16 cellular contexts compared by ENCODE assay signal in the genomic region with DNA sequence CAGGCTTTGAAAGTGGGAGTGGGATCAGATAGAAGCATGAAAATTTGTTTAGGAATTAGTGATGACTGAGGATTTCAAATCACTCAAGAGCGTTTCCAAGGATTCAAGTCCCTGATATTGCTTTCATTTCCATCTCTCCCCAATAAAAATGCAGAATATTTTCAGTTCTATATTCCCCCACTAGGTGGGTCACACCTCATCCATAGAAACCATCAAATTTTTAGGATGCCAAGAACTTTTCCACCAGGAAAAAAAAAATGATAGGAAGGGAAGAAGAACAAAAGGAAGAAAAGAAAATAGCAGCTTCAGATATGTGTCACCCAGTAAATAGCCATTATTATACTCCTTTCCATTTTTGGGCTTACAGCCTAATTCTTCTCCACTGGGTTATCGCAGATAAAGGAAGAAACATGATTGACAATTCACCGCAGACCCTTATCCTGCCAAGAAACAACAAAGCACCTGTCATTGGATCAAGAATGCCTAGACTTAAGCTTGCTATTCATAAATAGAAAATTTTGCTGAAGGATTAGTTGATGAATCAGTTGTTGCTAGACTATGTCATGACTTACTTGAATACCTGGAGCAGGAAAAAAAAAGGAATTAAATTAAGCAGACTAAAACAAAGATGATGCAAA. TPM values are rescaled to one million over a fixed set of nuclear protein-coding genes. Genes with fewer than 3 reads are reported as not detected.
DNase-seq lines count a peak whose midpoint lies in the region; ATAC-seq and TF ChIP-seq lines count a peak whose summit lies in the region.
"Had no signal": no experiment of that assay in that cellular context is flagged by ENCODE, and none has a peak within 500 bp of the region (broad histone marks: within the 10 kb centered on the region; RNA-seq: fewer than 3 reads in every experiment).

No MANE protein-coding gene starts in this region.

- H3K4me3 ChIP-seq in astrocyte of the cerebellum (ENCODE audit: low read depth, low read length) (no peak overlapping the region), fibroblast of villous mesenchyme (ENCODE audit: low read depth, low read length) (no peak overlapping the region), neural cell (ENCODE audit: low read length) (no peak overlapping the region)
- H3K4me3 ChIP-seq: HAP-1 had no signal

- TF ChIP-seq CTCF in C4-2B (conservative IDR thresholded peaks at IDR 0.05): peak; percentile 33
- TF ChIP-seq CTCF in astrocyte of the cerebellum (IDR thresholded peaks at IDR 0.05; ENCODE audit: low read depth, low read length, missing control alignments): peak; percentile 4
- peak; percentile 6 for TF ChIP-seq CTCF in fibroblast of villous mesenchyme (IDR thresholded peaks at IDR 0.05; ENCODE audit: insufficient read depth, low read depth, low read length)
- TF ChIP-seq CTCF in neural cell (IDR thresholded peaks at IDR 0.05; ENCODE audit: poor library complexity, severe bottlenecking): peak; percentile 64

- DNase-seq in astrocyte of the cerebellum (ENCODE audit: low read depth) (no peak), fibroblast of villous mesenchyme (ENCODE audit: low read depth) (no peak), NCI-H2196 treated with DMSO at 0.1 percent for 48 hours (lab: John Stamatoyannopoulos, UW; ENCODE audit: unreplicated experiment) (no peak), NCI-H1436 (lab: John Stamatoyannopoulos, UW) (no peak)
- DNase-seq: AML-193; CD4-positive, CD25-positive, alpha-beta regulatory T cell; NCI-H1436 treated with DMSO at 0.1 percent for 48 hours; NCI-H2081; NCI-H2227 treated with DMSO at 0.1 percent for 48 hours; NCI-H524; SHP77 treated with DMSO at 0.1 percent for 48 hours had no signal

- H3K27me3 ChIP-seq in neural cell (ENCODE audit: insufficient read depth, low read depth, low read length): no peaks in the 10 kb centered on the region

- peak; percentile 57 for TF ChIP-seq RAD21 in neural cell (conservative IDR thresholded peaks at IDR 0.05)

- no peaks in the 10 kb centered on the region for H3K36me3 ChIP-seq in neural cell (ENCODE audit: insufficient read depth, low read length)
- H3K36me3 ChIP-seq: HAP-1 had no signal

- in situ Hi-C loops in astrocyte of the cerebellum (cut with HindIII; ENCODE audit: low sequenced_read_pairs): no loop called here

- no peaks in the 10 kb centered on the region for H4K20me1 ChIP-seq in neural cell (ENCODE audit: insufficient read depth)

- H2AFZ ChIP-seq in neural cell (ENCODE audit: low read depth, low read length): no peak overlapping the region

- H3K79me2 ChIP-seq in neural cell (replicated peaks; ENCODE audit: insufficient read depth, low read length): no peaks in the 10 kb centered on the region

- no peaks in the 10 kb centered on the region for H3K9me3 ChIP-seq in neural cell (ENCODE audit: low read length)
- H3K9me3 ChIP-seq: HAP-1 had no signal

- H3K27ac ChIP-seq in C4-2B (no peak overlapping the region), neural cell (ENCODE audit: low read length) (peak overlapping the region; percentile 64)

- H3F3A ChIP-seq in neural cell (ENCODE audit: insufficient read depth, low read length, poor library complexity, severe bottlenecking): no peaks in the 10 kb centered on the region

- ATAC-seq in HG02798 (IDR thresholded peaks at IDR 0.05; ENCODE audit: poor library complexity, unreplicated experiment) (no peak), HG02970 (IDR thresholded peaks at IDR 0.05; ENCODE audit: low FRiP score, unreplicated experiment) (no peak)

- TF ChIP-seq EP300 in neural cell (conservative IDR thresholded peaks at IDR 0.05; ENCODE audit: poor library complexity, severe bottlenecking): peak; percentile 91

- peak overlapping the region; percentile 22 for H3K4me2 ChIP-seq in neural cell (ENCODE audit: low read length)

- H3K9ac ChIP-seq in neural cell (ENCODE audit: low read length): no peak overlapping the region

- no peaks in the 10 kb centered on the region for H3K9me2 ChIP-seq in neural cell (ENCODE audit: insufficient read depth, low read length)

TF ChIP-seq in neural cell, 6 proteins besides CTCF, POLR2A, EP300 and RAD21:
- peak; percentile 61 for TF ChIP-seq SMC3 (conservative IDR thresholded peaks at IDR 0.05; ENCODE audit: poor library complexity)
- TF ChIP-seq EZH2 (IDR thresholded peaks at IDR 0.05; ENCODE audit: borderline replicate concordance, insufficient read depth, low read length, poor library complexity, severe bottlenecking): no peak
- no peak for TF ChIP-seq MXI1 (conservative IDR thresholded peaks at IDR 0.05; ENCODE audit: poor library complexity, severe bottlenecking)
- peak; percentile 46 for TF ChIP-seq POLR2AphosphoS5 (IDR thresholded peaks at IDR 0.05)

RNA-seq across cellular contexts. Expression of a gene that starts 30.3 kb away (rescaled TPM):
- not detected in 2 replicates for total RNA-seq in fibroblast of villous mesenchyme
- polyA plus RNA-seq in neural cell: not detected in 2 replicates
- polyA minus RNA-seq in neural cell: 0.23 TPM in 1 of 2 replicates, not detected in the other
- total RNA-seq: CD4-positive, CD25-positive, alpha-beta regulatory T cell had no signal
- polyA plus RNA-seq: CD4-positive, CD25-positive, alpha-beta regulatory T cell had no signal

RNA-seq across cellular contexts. Expression of a gene that starts 37.6 kb away (rescaled TPM):
- 6.5 and 12.2 TPM in 2 replicates for total RNA-seq in fibroblast of villous mesenchyme
- 82.2 and 87.3 TPM in 2 replicates for polyA plus RNA-seq in neural cell
- polyA minus RNA-seq in neural cell: 98.2 and 102 TPM in 2 replicates

Comparison
In these comparisons a context has a peak if more than half of its experiments do, and no peak if none do; other contexts are left out.
1. CTCF ChIP-seq: peak in every context shown above with its lines; median percentile 64 in neural cell; 33 in C4-2B; 6 in fibroblast of villous mesenchyme; 4 in astrocyte of the cerebellum.